Comparison of ENCODE assay signal across 1 cellular context in the genomic region with DNA sequence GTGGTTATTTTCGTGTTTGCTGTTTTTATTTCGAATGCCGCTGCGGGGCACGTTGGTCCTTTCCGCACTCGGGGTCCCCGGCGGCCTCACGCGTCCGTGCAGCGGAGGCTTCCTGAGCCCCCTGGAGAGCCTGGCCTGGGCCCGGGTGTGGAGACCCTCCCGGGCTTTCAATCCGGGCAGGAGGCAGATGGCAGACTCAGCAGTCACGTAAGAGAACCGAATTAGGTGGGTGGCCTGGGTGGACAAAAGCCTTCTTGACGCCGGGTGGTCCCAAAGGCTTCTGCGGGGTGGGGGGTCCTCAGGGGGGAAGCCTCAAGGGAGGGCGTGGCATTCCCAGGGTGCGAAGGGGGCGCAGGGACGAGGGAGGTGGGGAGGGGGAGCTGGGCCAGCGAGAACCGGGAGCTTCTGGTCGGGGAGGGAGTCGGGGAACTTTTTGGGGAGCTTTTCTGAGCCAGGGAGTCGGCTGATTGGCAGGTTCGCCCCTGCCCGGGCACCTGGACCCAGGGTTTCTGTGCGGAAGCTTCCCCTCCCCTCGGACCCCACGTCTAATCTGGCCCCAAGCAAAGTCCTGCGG.
TF ChIP-seq lines count a peak whose summit lies in the region.

No MANE protein-coding gene starts in this region.

TF ChIP-seq in GM23338, 12 proteins besides CTCF, POLR2A, EP300 and RAD21 (continued from another document):
- TF ChIP-seq, protein P1, sequence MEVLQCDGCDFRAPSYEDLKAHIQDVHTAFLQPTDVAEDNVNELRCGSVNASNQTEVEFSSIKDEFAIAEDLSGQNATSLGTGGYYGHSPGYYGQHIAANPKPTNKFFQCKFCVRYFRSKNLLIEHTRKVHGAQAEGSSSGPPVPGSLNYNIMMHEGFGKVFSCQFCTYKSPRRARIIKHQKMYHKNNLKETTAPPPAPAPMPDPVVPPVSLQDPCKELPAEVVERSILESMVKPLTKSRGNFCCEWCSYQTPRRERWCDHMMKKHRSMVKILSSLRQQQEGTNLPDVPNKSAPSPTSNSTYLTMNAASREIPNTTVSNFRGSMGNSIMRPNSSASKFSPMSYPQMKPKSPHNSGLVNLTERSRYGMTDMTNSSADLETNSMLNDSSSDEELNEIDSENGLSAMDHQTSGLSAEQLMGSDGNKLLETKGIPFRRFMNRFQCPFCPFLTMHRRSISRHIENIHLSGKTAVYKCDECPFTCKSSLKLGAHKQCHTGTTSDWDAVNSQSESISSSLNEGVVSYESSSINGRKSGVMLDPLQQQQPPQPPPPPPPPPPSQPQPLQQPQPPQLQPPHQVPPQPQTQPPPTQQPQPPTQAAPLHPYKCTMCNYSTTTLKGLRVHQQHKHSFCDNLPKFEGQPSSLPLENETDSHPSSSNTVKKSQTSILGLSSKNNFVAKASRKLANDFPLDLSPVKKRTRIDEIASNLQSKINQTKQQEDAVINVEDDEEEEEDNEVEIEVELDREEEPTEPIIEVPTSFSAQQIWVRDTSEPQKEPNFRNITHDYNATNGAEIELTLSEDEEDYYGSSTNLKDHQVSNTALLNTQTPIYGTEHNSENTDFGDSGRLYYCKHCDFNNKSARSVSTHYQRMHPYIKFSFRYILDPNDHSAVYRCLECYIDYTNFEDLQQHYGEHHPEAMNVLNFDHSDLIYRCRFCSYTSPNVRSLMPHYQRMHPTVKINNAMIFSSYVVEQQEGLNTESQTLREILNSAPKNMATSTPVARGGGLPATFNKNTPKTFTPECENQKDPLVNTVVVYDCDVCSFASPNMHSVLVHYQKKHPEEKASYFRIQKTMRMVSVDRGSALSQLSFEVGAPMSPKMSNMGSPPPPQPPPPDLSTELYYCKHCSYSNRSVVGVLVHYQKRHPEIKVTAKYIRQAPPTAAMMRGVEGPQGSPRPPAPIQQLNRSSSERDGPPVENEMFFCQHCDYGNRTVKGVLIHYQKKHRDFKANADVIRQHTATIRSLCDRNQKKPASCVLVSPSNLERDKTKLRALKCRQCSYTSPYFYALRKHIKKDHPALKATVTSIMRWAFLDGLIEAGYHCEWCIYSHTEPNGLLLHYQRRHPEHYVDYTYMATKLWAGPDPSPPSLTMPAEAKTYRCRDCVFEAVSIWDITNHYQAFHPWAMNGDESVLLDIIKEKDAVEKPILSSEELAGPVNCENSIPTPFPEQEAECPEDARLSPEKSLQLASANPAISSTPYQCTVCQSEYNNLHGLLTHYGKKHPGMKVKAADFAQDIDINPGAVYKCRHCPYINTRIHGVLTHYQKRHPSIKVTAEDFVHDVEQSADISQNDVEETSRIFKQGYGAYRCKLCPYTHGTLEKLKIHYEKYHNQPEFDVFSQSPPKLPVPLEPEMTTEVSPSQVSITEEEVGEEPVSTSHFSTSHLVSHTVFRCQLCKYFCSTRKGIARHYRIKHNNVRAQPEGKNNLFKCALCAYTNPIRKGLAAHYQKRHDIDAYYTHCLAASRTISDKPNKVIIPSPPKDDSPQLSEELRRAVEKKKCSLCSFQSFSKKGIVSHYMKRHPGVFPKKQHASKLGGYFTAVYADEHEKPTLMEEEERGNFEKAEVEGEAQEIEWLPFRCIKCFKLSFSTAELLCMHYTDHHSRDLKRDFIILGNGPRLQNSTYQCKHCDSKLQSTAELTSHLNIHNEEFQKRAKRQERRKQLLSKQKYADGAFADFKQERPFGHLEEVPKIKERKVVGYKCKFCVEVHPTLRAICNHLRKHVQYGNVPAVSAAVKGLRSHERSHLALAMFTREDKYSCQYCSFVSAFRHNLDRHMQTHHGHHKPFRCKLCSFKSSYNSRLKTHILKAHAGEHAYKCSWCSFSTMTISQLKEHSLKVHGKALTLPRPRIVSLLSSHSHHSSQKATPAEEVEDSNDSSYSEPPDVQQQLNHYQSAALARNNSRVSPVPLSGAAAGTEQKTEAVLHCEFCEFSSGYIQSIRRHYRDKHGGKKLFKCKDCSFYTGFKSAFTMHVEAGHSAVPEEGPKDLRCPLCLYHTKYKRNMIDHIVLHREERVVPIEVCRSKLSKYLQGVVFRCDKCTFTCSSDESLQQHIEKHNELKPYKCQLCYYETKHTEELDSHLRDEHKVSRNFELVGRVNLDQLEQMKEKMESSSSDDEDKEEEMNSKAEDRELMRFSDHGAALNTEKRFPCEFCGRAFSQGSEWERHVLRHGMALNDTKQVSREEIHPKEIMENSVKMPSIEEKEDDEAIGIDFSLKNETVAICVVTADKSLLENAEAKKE (CRISPR knock-in tag; IDR thresholded peaks at IDR 0.05), result no peak
- TF ChIP-seq EZH2phosphoT487 (IDR thresholded peaks at IDR 0.05; ENCODE audit: unreplicated experiment) (no peak), POLR2AphosphoS5 (IDR thresholded peaks at IDR 0.05; ENCODE audit: low read depth) (no peak), NANOG (IDR thresholded peaks at IDR 0.05; ENCODE audit: borderline replicate concordance) (no peak)
- TF ChIP-seq, protein P2, sequence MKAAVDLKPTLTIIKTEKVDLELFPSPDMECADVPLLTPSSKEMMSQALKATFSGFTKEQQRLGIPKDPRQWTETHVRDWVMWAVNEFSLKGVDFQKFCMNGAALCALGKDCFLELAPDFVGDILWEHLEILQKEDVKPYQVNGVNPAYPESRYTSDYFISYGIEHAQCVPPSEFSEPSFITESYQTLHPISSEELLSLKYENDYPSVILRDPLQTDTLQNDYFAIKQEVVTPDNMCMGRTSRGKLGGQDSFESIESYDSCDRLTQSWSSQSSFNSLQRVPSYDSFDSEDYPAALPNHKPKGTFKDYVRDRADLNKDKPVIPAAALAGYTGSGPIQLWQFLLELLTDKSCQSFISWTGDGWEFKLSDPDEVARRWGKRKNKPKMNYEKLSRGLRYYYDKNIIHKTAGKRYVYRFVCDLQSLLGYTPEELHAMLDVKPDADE (IDR thresholded peaks at IDR 0.05), result no peak
TF ChIP-seq in GM23338: peak in this region for 0.
